In genomic region chr7:5330288-5330687, GRCh38 we compare ENCODE assay signal across 23 cellular contexts. TPM values are rescaled to one million over a fixed set of nuclear protein-coding genes. Genes with fewer than 3 reads are reported as not detected.
DNase-seq lines count a peak whose midpoint lies in the region; ATAC-seq, FAIRE-seq and TF ChIP-seq lines count a peak whose summit lies in the region.
"Had no signal": no experiment of that assay in that cellular context is flagged by ENCODE, and none has a peak within 500 bp of the region (broad histone marks: within the 10 kb centered on the region; RNA-seq: fewer than 3 reads in every experiment).

No MANE protein-coding gene starts in this region.

- DNase-seq in HepG2 (ENCODE audit: low spot score): no peak
- no peak for DNase-seq in right lobe of liver
- DNase-seq in K562 (ENCODE audit: extremely low read depth in 1 of 4, low spot score in 3 of 4): no peak
- DNase-seq in urothelium cell line (ENCODE audit: low spot score): no peak
- no peak for DNase-seq in H54 (ENCODE audit: insufficient read length, low spot score)
- no peak for DNase-seq in kidney glomerular epithelial cell (lab: John Stamatoyannopoulos, UW)
- DNase-seq: 8988T; ACHN; AML-193; BE2C; CD4-positive, alpha-beta T cell; CD8-positive, alpha-beta memory T cell; DMS 273 treated with DMSO at 0.1 percent for 48 hours; DMS79; EL; GDM1; GM23248 had no signal

- H3K79me2 ChIP-seq in HepG2 (ENCODE audit: insufficient read depth, low read length) (no peaks in the 10 kb centered on the region), K562 (ENCODE audit: control insufficient read depth, insufficient read depth, low read length) (no peaks in the 10 kb centered on the region)

- TF ChIP-seq CTCF in HepG2 (CRISPR knock-in tag; IDR thresholded peaks at IDR 0.05) (no peak), right lobe of liver (IDR thresholded peaks at IDR 0.05) (no peak), K562 (IDR thresholded peaks at IDR 0.05 in 2 of 3, conservative IDR thresholded peaks at IDR 0.05 in 1 of 3; ENCODE audit: insufficient read depth in 2 of 3, low read depth in 1 of 3, low read length in 3 of 3) (no peak)

- H3K27ac ChIP-seq in HepG2 (ENCODE audit: extremely low read length, insufficient read depth, low read length) (no peak overlapping the region), right lobe of liver (no peak overlapping the region), K562 (ENCODE audit: extremely low read depth, low read depth, low read length) (no peak overlapping the region)
- H3K27ac ChIP-seq: A549; BLaER1 treated with 17β-estradiol and CSF1 and Interleukin-3, amounts not matched to agents 10 nM and 100 nM; GM23248 had no signal

- CTCF ChIA-PET in HepG2 (lab: Yijun Ruan, JAX; ENCODE audit: low intra/inter-chr PET ratio, low total read pairs): no interaction called here
- CTCF ChIA-PET in K562 (lab: Yijun Ruan, JAX; ENCODE audit: low intra/inter-chr PET ratio): no interaction called here

- in situ Hi-C loops in HepG2 (cut with HindIII; ENCODE audit: extremely low pct_ligation_motif_present, low pct_unique_long_range_greater_than_20kb): no loop called here
- in situ Hi-C loops in K562 (cut with MboI): no loop called here

- TF ChIP-seq EP300 in HepG2 (IDR thresholded peaks at IDR 0.05; ENCODE audit: low read depth in 2 of 2, low read length in 2 of 2): no peak
- TF ChIP-seq EP300 in HepG2 (CRISPR knock-in tag; IDR thresholded peaks at IDR 0.05; ENCODE audit: borderline replicate concordance): no peak
- TF ChIP-seq EP300 in K562 (IDR thresholded peaks at IDR 0.05; ENCODE audit: low read length): no peak

- POLR2A ChIA-PET in HepG2 (lab: Yijun Ruan, JAX) (no interaction called here), K562 (lab: Yijun Ruan, JAX) (no interaction called here)

- no peaks in the 10 kb centered on the region for H3K9me3 ChIP-seq in HepG2 (ENCODE audit: low read length)
- H3K9me3 ChIP-seq in right lobe of liver: no peaks in the 10 kb centered on the region
- no peaks in the 10 kb centered on the region for H3K9me3 ChIP-seq in K562 (replicated peaks; ENCODE audit: control insufficient read depth, insufficient read depth, low read depth, low read length)
- H3K9me3 ChIP-seq: A549, BE2C, HAP-1 had no signal

- 100% methylated on average over 3 of the region's 3 CpGs for WGBS in HepG2 (ENCODE audit: low lambda C conversion rate)
- 80% methylated on average over 1 of the region's 3 CpGs for WGBS in right lobe of liver (ENCODE audit: insufficient coverage, low coverage, low lambda C conversion rate, missing lambda C conversion rate)
- 95% methylated on average over 3 of the region's 3 CpGs for WGBS in K562 (ENCODE audit: insufficient coverage, low coverage, missing lambda C conversion rate)

- intact Hi-C loops in HepG2 (cut with micrococcal nuclease; ENCODE audit: unreplicated experiment): no loop called here
- intact Hi-C loops in right lobe of liver (cut with DNase I): no loop called here
- intact Hi-C loops in K562 (cut with micrococcal nuclease): no loop called here

- H3K4me2 ChIP-seq in HepG2 (ENCODE audit: low read depth, low read length) (no peak overlapping the region), K562 (ENCODE audit: insufficient read depth, low read length) (no peak overlapping the region)
- H3K4me2 ChIP-seq: A549 had no signal

- H2AFZ ChIP-seq in HepG2 (ENCODE audit: low read length) (no peak overlapping the region), K562 (ENCODE audit: low read depth, low read length) (no peak overlapping the region)
- H2AFZ ChIP-seq: GM23248 had no signal

- H3K4me3 ChIP-seq in HepG2 (replicated peaks in 1 of 3; ENCODE audit: insufficient read depth in 1 of 3, low read depth in 2 of 3, low read length in 3 of 3): no peak overlapping the region
- H3K4me3 ChIP-seq in right lobe of liver: no peak overlapping the region
- H3K4me3 ChIP-seq in K562: no peak overlapping the region
- H3K4me3 ChIP-seq: A549; BLaER1 treated with 17β-estradiol and CSF1 and Interleukin-3, amounts not matched to agents 10 nM and 100 nM; GM12878; GM23248; HAP-1 had no signal

- H3K9ac ChIP-seq in HepG2 (ENCODE audit: insufficient read depth, low read depth, low read length) (no peak overlapping the region), K562 (ENCODE audit: insufficient read depth in 1 of 2, low read depth in 2 of 2, low read length in 2 of 2) (no peak overlapping the region)
- H3K9ac ChIP-seq: BLaER1 treated with 17β-estradiol and CSF1 and Interleukin-3, amounts not matched to agents 10 nM and 100 nM; GM23248 had no signal

- TF ChIP-seq POLR2A in HepG2 (IDR thresholded peaks at IDR 0.05; ENCODE audit: insufficient read depth in 1 of 2, low read depth in 2 of 2, low read length in 2 of 2) (no peak), right lobe of liver (IDR thresholded peaks at IDR 0.05) (no peak), K562 (conservative IDR thresholded peaks at IDR 0.05) (no peak), H54 (IDR thresholded peaks at IDR 0.05; ENCODE audit: low read depth, low read length) (no peak)

- H3K9me1 ChIP-seq in K562 (ENCODE audit: control insufficient read depth, insufficient read depth, low read length): no peaks in the 10 kb centered on the region

- FAIRE-seq in HepG2 (lab: Jason Lieb, UNC) (no peak), K562 (lab: Jason Lieb, UNC) (no peak), urothelium cell line (lab: Jason Lieb, UNC) (peak; percentile 58), H54 (lab: Jason Lieb, UNC) (no peak)
- FAIRE-seq: A549, D721Med, GM12878, H1 had no signal

- BruUV-seq in HepG2 (replicated peaks; lab: Mats Ljungman, UMichigan) (no TSS peak), K562 (replicated peaks; lab: Mats Ljungman, UMichigan) (no TSS peak)

- H4K20me1 ChIP-seq in HepG2 (ENCODE audit: insufficient read depth, low read length) (no peaks in the 10 kb centered on the region), K562 (replicated peaks; ENCODE audit: control insufficient read depth, insufficient read depth, low read length) (no peaks in the 10 kb centered on the region)

- no peaks in the 10 kb centered on the region for H3K27me3 ChIP-seq in HepG2 (ENCODE audit: control insufficient read depth in 1 of 2, insufficient read depth in 2 of 2, low read length in 2 of 2)
- no peaks in the 10 kb centered on the region for H3K27me3 ChIP-seq in right lobe of liver
- no peaks in the 10 kb centered on the region for H3K27me3 ChIP-seq in K562 (ENCODE audit: control insufficient read depth in 2 of 2, insufficient read depth in 2 of 2, low read length in 2 of 2)
- H3K27me3 ChIP-seq: BE2C; BLaER1 treated with 17β-estradiol and CSF1 and Interleukin-3, amounts not matched to agents 10 nM and 100 nM had no signal

- H3K4me1 ChIP-seq in HepG2 (ENCODE audit: insufficient read depth, low read length) (no peaks in the 10 kb centered on the region), right lobe of liver (no peaks in the 10 kb centered on the region), K562 (replicated peaks in 1 of 2; ENCODE audit: control insufficient read depth in 2 of 2, insufficient read depth in 2 of 2, low read length in 2 of 2) (peaks cover 0 to 3% of the 10 kb centered on the region in 2 experiments; a peak in 3 of 5 replicates)
- H3K4me1 ChIP-seq: A549, BE2C had no signal

- no peak for ATAC-seq in HepG2
- no peak for ATAC-seq in right lobe of liver
- ATAC-seq in K562: no peak
- ATAC-seq: A549 had no signal

- TF ChIP-seq RAD21 in HepG2 (CRISPR knock-in tag; IDR thresholded peaks at IDR 0.05) (no peak), K562 (CRISPR knock-in tag; conservative IDR thresholded peaks at IDR 0.05 in 1 of 2, IDR thresholded peaks at IDR 0.05 in 1 of 2) (no peak)

- H3K36me3 ChIP-seq in HepG2 (replicated peaks in 1 of 2; ENCODE audit: control insufficient read depth in 1 of 2, insufficient read depth in 2 of 2, low read length in 2 of 2): peaks cover 26 to 44% of the 10 kb centered on the region in 2 experiments
- peaks cover 0 to 49% (median 20%) of the 10 kb centered on the region in 4 donors for H3K36me3 ChIP-seq in right lobe of liver
- peaks cover 8% of the 10 kb centered on the region; the same call in 1 of the 3 replicates for H3K36me3 ChIP-seq in K562 (ENCODE audit: control insufficient read depth, insufficient read depth, low read length)
- H3K36me3 ChIP-seq: BE2C had no signal

RNA-seq across cellular contexts. Expression of gene SLC29A4, which starts 47.5 kb away (rescaled TPM):
- total RNA-seq in HepG2 (2016; rRNA removed; fragmentation: Illumina TruSeq; extraction: Trizol) (21.2 and 31.7 TPM in 2 replicates), right lobe of liver (1 to 10 TPM; 1.5 to 7.7 (median 3.9) TPM), K562 (2014; rRNA removed) (0.77 and 2.3 TPM in 2 replicates), K562 (2014; rRNA removed; fragmentation: Illumina TruSeq; extraction: Trizol) (0.03 and 0.29 TPM in 2 replicates), K562 (2015; rRNA removed; fragmentation: Illumina TruSeq; extraction: Trizol) (0.14 and 0.19 TPM in 2 replicates), K562 (2021) (1.2 and 1.4 TPM in 2 replicates)
- total RNA-seq in HepG2 (2016; cell fraction: cytosol; rRNA removed; fragmentation: Illumina TruSeq; extraction: Trizol; ENCODE audit: low read depth): 33.8 and 34.7 TPM in 2 replicates
- 18.9 and 30.5 TPM in 2 replicates for total RNA-seq in HepG2 (2016; cell fraction: insoluble cytoplasmic fraction; rRNA removed; fragmentation: Illumina TruSeq; extraction: Trizol)
- 76.3 and 81.9 TPM in 2 replicates for total RNA-seq in HepG2 (2016; cell fraction: membrane; rRNA removed; fragmentation: Illumina TruSeq; extraction: Trizol)
- 18.2 and 22.5 TPM in 2 replicates for total RNA-seq in HepG2 (2016; cell fraction: nucleus; rRNA removed; fragmentation: Illumina TruSeq; extraction: Trizol)
- polyA plus RNA-seq in HepG2 (2011; rRNA removed) (29.7 and 53.0 TPM in 2 replicates), K562 (2011; rRNA removed) (1.1 and 1.2 TPM in 2 replicates), K562 (2014; fragmentation: Illumina TruSeq; extraction: Trizol) (0.37 and 1.1 TPM in 2 replicates), K562 (2014; fragmentation: Nextera tagmentation; extraction: Ambion mirVana) (under 1 TPM; 0.01 to 0.03 TPM), K562 (2014; rRNA removed) (0.82 and 1.2 TPM in 2 replicates)
- 23.1 and 35.9 TPM in 2 replicates for polyA plus RNA-seq in HepG2 (2011; cell fraction: cytosol; rRNA removed)
- polyA plus RNA-seq in HepG2 (2011; cell fraction: nucleus; rRNA removed): 110 and 117 TPM in 2 replicates
- polyA plus RNA-seq in HepG2 (2012): 21.6 and 26.5 TPM in 2 replicates
- 78.6 and 80.2 TPM in 2 replicates for polyA plus RNA-seq in HepG2 (2016; cell fraction: cytosol; fragmentation: Illumina TruSeq; extraction: Trizol; ENCODE audit: low read depth)
- 31.0 and 42.3 TPM in 2 replicates for polyA plus RNA-seq in HepG2 (2016; cell fraction: insoluble cytoplasmic fraction; fragmentation: Illumina TruSeq; extraction: Trizol; ENCODE audit: low read depth)
- polyA plus RNA-seq in HepG2 (2016; cell fraction: membrane; fragmentation: Illumina TruSeq; extraction: Trizol; ENCODE audit: low read depth): 113 and 128 TPM in 2 replicates
- 57.1 and 65.3 TPM in 2 replicates for polyA plus RNA-seq in HepG2 (2016; cell fraction: nucleus; fragmentation: Illumina TruSeq; extraction: Trizol; ENCODE audit: insufficient read depth, low read depth)
- 1.5 and 136 TPM in 2 replicates for polyA minus RNA-seq in HepG2 (2011; rRNA and poly(A)+ RNA removed; ENCODE audit: low replicate concordance)
- 23.7 and 26.6 TPM in 2 replicates for polyA minus RNA-seq in HepG2 (2011; cell fraction: cytosol; rRNA and poly(A)+ RNA removed)
- 20.0 and 25.2 TPM in 2 replicates for polyA minus RNA-seq in HepG2 (2011; cell fraction: nucleus; rRNA and poly(A)+ RNA removed)
- total RNA-seq in K562 (2011; cell fraction: chromatin; rRNA removed; ENCODE audit: low replicate concordance): 2.7 and 9.3 TPM in 2 replicates
- total RNA-seq in K562 (2011; cell fraction: nucleolus; rRNA removed): 2.4 and 3.3 TPM in 2 replicates
- 3.4 and 3.6 TPM in 2 replicates for total RNA-seq in K562 (2011; cell fraction: nucleoplasm; rRNA removed)
- polyA plus RNA-seq in K562 (2011; cell fraction: cytosol; rRNA removed): 0.80 and 4.7 TPM in 2 replicates
- polyA plus RNA-seq in K562 (2011; cell fraction: nucleus; rRNA removed): 1.7 and 4.8 TPM in 2 replicates
- 0.60 and 0.78 TPM in 2 replicates for polyA plus RNA-seq in K562 (2012)
- polyA minus RNA-seq in K562 (2011; rRNA and poly(A)+ RNA removed): 0.36 and 2.3 TPM in 2 replicates
- polyA minus RNA-seq in K562 (2011; cell fraction: cytosol; rRNA and poly(A)+ RNA removed): 0.86 and 4.1 TPM in 2 replicates
- 0.44 and 0.54 TPM in 2 replicates for polyA minus RNA-seq in K562 (2011; cell fraction: nucleus; rRNA and poly(A)+ RNA removed)

Comparison
In these comparisons a context has a peak if more than half of its experiments do, and no peak if none do; other contexts are left out.
1. Of the 241 proteins assayed by ChIP-seq in both HepG2 and K562: peak only in HepG2: none; only in K562: ZKSCAN1; in both: ZNF121; in neither: 239.